Comparison of ENCODE assay signal across 1 cellular context in genomic region chr15:41983621-41984571, GRCh38.
TF ChIP-seq lines count a peak whose summit lies in the region.

No MANE protein-coding gene starts in this region.

TF ChIP-seq in GM23338, 12 proteins besides CTCF, POLR2A, EP300 and RAD21 (continued from another document):
- no peak for TF ChIP-seq ZNF462 (CRISPR knock-in tag; IDR thresholded peaks at IDR 0.05)
- TF ChIP-seq EZH2phosphoT487 (IDR thresholded peaks at IDR 0.05; ENCODE audit: unreplicated experiment): no peak
- no peak for TF ChIP-seq CREB1 (CRISPR knock-in tag; IDR thresholded peaks at IDR 0.05; ENCODE audit: low read depth)
- TF ChIP-seq NANOG (IDR thresholded peaks at IDR 0.05; ENCODE audit: borderline replicate concordance): no peak
- no peak for TF ChIP-seq ZNF331 (CRISPR knock-in tag; IDR thresholded peaks at IDR 0.05; ENCODE audit: low read depth)
- TF ChIP-seq ZNF114 (CRISPR knock-in tag; IDR thresholded peaks at IDR 0.05): no peak
- TF ChIP-seq ETS1 (IDR thresholded peaks at IDR 0.05): no peak
- TF ChIP-seq REST (IDR thresholded peaks at IDR 0.05; ENCODE audit: unreplicated experiment): no peak
- TF ChIP-seq EZH2 (IDR thresholded peaks at IDR 0.05; ENCODE audit: low read depth, unreplicated experiment): no peak
- no peak for TF ChIP-seq JUNB (IDR thresholded peaks at IDR 0.05; ENCODE audit: unreplicated experiment)
